Comparison of ENCODE assay signal across 8 cellular contexts in genomic region chr7:91940171-91940570, GRCh38. TPM values are rescaled to one million over a fixed set of nuclear protein-coding genes. Genes with fewer than 3 reads are reported as not detected.
DNase-seq lines count a peak whose midpoint lies in the region; ATAC-seq and TF ChIP-seq lines count a peak whose summit lies in the region.

No MANE protein-coding gene starts in this region.

- peak overlapping the region; percentile 95 for H3K4me3 ChIP-seq in GM23338
- peak overlapping the region; percentile 88 for H3K4me3 ChIP-seq in NB4 (ENCODE audit: low read depth, low read length)

- peak overlapping the region; percentile 69 for H3K27ac Mint-ChIP-seq in GM23338
- H3K27ac Mint-ChIP-seq in type B pancreatic cell, result peak overlapping the region; percentile 96

- H2AFZ ChIP-seq in GM23338, result peak overlapping the region; percentile 97

- H3K4me3 Mint-ChIP-seq in GM23338 (peak overlapping the region; percentile 93), type B pancreatic cell (peak overlapping the region; percentile 98)

- H3F3A ChIP-seq in GM23338 (replicated peaks; ENCODE audit: low read depth), result no peaks in the 10 kb centered on the region

- peaks cover 40% of the 10 kb centered on the region for H3K79me2 ChIP-seq in GM23338 (replicated peaks; ENCODE audit: insufficient read depth)

- no peak for TF ChIP-seq POLR2A in NB4 (IDR thresholded peaks at IDR 0.05; ENCODE audit: extremely low read depth, insufficient read length)

- ATAC-seq in GM23338, result peak; percentile 46
- peak; percentile 10 for ATAC-seq in esophagus mucosa

- H3K27me3 ChIP-seq in GM23338 (ENCODE audit: insufficient read depth), result peaks cover 32% of the 10 kb centered on the region

- H3K36me3 ChIP-seq in GM23338 (ENCODE audit: insufficient read depth), result no peaks in the 10 kb centered on the region

- 0 out of 2 replicates have a peak overlapping the region, but pooled peaks have one; percentile 96 for H3K27ac ChIP-seq in GM23338 (ENCODE audit: low read depth)

- peaks cover 9% of the 10 kb centered on the region for H3K27me3 Mint-ChIP-seq in GM23338 (ENCODE audit: insufficient read depth, low read depth, poor library complexity)
- no peaks in the 10 kb centered on the region for H3K27me3 Mint-ChIP-seq in type B pancreatic cell

- H3K4me1 ChIP-seq in GM23338 (ENCODE audit: insufficient read depth), result peaks cover 11% of the 10 kb centered on the region; the same call in 1 of the 2 replicates

- H4K20me1 ChIP-seq in GM23338 (replicated peaks; ENCODE audit: insufficient read depth), result peaks cover 18% of the 10 kb centered on the region

- H3K4me1 Mint-ChIP-seq in GM23338 (peaks cover 17% of the 10 kb centered on the region), type B pancreatic cell (ENCODE audit: unreplicated experiment) (peaks cover 16% of the 10 kb centered on the region)

- no peak for TF ChIP-seq CTCF in GM23338 (conservative IDR thresholded peaks at IDR 0.05; ENCODE audit: low read depth in 2 of 2)
- no peak for TF ChIP-seq CTCF in NB4 (IDR thresholded peaks at IDR 0.05; ENCODE audit: low read depth, low read length)
- TF ChIP-seq CTCF in type B pancreatic cell (conservative IDR thresholded peaks at IDR 0.05), result no peak

- no peaks in the 10 kb centered on the region; the same call in 2 of the 3 replicates for H3K36me3 Mint-ChIP-seq in GM23338 (ENCODE audit: low read depth)
- H3K36me3 Mint-ChIP-seq in type B pancreatic cell, result no peaks in the 10 kb centered on the region

- H3K9me3 Mint-ChIP-seq in GM23338, result no peaks in the 10 kb centered on the region; the same call in 2 of the 3 replicates
- no peaks in the 10 kb centered on the region for H3K9me3 Mint-ChIP-seq in type B pancreatic cell

- DNase-seq in ELR (ENCODE audit: low read depth) (peak; percentile 46), GM23338 (ENCODE audit: low spot score) (peak; percentile 70), NB4 (ENCODE audit: low read depth) (peak; percentile 77), myocyte (ENCODE audit: low read depth) (peak; percentile 62), type B pancreatic cell (ENCODE audit: extremely low spot score, unreplicated experiment) (no peak), NCI-H446 treated with DMSO at 0.1 percent for 48 hours (lab: John Stamatoyannopoulos, UW) (no peak)
- peak; percentile 6 to 15 for DNase-seq in activated CD4-positive, alpha-beta T cell treated with anti-CD3 and anti-CD28 coated beads, Interleukin-2, amount 50 U/mL, for 24 hours (ENCODE audit: low read depth in 1 of 2, low spot score in 1 of 2)

- H3K9me2 ChIP-seq in GM23338 (ENCODE audit: insufficient read depth), result no peaks in the 10 kb centered on the region

- H3K4me2 ChIP-seq in GM23338, result peak overlapping the region; percentile 95

TF ChIP-seq in GM23338, 12 proteins besides CTCF, POLR2A, EP300 and RAD21:
- TF ChIP-seq JUNB (IDR thresholded peaks at IDR 0.05; ENCODE audit: unreplicated experiment), result no peak
- TF ChIP-seq, protein P1, sequence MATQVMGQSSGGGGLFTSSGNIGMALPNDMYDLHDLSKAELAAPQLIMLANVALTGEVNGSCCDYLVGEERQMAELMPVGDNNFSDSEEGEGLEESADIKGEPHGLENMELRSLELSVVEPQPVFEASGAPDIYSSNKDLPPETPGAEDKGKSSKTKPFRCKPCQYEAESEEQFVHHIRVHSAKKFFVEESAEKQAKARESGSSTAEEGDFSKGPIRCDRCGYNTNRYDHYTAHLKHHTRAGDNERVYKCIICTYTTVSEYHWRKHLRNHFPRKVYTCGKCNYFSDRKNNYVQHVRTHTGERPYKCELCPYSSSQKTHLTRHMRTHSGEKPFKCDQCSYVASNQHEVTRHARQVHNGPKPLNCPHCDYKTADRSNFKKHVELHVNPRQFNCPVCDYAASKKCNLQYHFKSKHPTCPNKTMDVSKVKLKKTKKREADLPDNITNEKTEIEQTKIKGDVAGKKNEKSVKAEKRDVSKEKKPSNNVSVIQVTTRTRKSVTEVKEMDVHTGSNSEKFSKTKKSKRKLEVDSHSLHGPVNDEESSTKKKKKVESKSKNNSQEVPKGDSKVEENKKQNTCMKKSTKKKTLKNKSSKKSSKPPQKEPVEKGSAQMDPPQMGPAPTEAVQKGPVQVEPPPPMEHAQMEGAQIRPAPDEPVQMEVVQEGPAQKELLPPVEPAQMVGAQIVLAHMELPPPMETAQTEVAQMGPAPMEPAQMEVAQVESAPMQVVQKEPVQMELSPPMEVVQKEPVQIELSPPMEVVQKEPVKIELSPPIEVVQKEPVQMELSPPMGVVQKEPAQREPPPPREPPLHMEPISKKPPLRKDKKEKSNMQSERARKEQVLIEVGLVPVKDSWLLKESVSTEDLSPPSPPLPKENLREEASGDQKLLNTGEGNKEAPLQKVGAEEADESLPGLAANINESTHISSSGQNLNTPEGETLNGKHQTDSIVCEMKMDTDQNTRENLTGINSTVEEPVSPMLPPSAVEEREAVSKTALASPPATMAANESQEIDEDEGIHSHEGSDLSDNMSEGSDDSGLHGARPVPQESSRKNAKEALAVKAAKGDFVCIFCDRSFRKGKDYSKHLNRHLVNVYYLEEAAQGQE (IDR thresholded peaks at IDR 0.05; ENCODE audit: unreplicated experiment), result no peak
- no peak for TF ChIP-seq STAT1 (IDR thresholded peaks at IDR 0.05; ENCODE audit: unreplicated experiment)
- TF ChIP-seq, protein P2, sequence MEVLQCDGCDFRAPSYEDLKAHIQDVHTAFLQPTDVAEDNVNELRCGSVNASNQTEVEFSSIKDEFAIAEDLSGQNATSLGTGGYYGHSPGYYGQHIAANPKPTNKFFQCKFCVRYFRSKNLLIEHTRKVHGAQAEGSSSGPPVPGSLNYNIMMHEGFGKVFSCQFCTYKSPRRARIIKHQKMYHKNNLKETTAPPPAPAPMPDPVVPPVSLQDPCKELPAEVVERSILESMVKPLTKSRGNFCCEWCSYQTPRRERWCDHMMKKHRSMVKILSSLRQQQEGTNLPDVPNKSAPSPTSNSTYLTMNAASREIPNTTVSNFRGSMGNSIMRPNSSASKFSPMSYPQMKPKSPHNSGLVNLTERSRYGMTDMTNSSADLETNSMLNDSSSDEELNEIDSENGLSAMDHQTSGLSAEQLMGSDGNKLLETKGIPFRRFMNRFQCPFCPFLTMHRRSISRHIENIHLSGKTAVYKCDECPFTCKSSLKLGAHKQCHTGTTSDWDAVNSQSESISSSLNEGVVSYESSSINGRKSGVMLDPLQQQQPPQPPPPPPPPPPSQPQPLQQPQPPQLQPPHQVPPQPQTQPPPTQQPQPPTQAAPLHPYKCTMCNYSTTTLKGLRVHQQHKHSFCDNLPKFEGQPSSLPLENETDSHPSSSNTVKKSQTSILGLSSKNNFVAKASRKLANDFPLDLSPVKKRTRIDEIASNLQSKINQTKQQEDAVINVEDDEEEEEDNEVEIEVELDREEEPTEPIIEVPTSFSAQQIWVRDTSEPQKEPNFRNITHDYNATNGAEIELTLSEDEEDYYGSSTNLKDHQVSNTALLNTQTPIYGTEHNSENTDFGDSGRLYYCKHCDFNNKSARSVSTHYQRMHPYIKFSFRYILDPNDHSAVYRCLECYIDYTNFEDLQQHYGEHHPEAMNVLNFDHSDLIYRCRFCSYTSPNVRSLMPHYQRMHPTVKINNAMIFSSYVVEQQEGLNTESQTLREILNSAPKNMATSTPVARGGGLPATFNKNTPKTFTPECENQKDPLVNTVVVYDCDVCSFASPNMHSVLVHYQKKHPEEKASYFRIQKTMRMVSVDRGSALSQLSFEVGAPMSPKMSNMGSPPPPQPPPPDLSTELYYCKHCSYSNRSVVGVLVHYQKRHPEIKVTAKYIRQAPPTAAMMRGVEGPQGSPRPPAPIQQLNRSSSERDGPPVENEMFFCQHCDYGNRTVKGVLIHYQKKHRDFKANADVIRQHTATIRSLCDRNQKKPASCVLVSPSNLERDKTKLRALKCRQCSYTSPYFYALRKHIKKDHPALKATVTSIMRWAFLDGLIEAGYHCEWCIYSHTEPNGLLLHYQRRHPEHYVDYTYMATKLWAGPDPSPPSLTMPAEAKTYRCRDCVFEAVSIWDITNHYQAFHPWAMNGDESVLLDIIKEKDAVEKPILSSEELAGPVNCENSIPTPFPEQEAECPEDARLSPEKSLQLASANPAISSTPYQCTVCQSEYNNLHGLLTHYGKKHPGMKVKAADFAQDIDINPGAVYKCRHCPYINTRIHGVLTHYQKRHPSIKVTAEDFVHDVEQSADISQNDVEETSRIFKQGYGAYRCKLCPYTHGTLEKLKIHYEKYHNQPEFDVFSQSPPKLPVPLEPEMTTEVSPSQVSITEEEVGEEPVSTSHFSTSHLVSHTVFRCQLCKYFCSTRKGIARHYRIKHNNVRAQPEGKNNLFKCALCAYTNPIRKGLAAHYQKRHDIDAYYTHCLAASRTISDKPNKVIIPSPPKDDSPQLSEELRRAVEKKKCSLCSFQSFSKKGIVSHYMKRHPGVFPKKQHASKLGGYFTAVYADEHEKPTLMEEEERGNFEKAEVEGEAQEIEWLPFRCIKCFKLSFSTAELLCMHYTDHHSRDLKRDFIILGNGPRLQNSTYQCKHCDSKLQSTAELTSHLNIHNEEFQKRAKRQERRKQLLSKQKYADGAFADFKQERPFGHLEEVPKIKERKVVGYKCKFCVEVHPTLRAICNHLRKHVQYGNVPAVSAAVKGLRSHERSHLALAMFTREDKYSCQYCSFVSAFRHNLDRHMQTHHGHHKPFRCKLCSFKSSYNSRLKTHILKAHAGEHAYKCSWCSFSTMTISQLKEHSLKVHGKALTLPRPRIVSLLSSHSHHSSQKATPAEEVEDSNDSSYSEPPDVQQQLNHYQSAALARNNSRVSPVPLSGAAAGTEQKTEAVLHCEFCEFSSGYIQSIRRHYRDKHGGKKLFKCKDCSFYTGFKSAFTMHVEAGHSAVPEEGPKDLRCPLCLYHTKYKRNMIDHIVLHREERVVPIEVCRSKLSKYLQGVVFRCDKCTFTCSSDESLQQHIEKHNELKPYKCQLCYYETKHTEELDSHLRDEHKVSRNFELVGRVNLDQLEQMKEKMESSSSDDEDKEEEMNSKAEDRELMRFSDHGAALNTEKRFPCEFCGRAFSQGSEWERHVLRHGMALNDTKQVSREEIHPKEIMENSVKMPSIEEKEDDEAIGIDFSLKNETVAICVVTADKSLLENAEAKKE (CRISPR knock-in tag; IDR thresholded peaks at IDR 0.05), result no peak
- TF ChIP-seq ZNF331 (CRISPR knock-in tag; IDR thresholded peaks at IDR 0.05; ENCODE audit: low read depth), result no peak
- TF ChIP-seq CREB1 (CRISPR knock-in tag; IDR thresholded peaks at IDR 0.05; ENCODE audit: low read depth), result no peak

RNA-seq across cellular contexts. Expression of gene AKAP9, which starts 0.5 kb away (rescaled TPM):
- 29.4 and 33.5 TPM in 2 replicates for total RNA-seq in GM23338 (2014; rRNA removed; shearing (Covaris generic))
- polyA plus RNA-seq in GM23338 (2016; fragmentation: Nextera tagmentation; extraction: Ambion mirVana), result 51.9 and 67.4 TPM in 2 replicates
- total RNA-seq in esophagus mucosa (42.3 TPM), myocyte (172 and 182 TPM in 2 replicates), type B pancreatic cell (ENCODE audit: low replicate concordance) (63.1 and 84.6 TPM in 2 replicates)
- polyA plus RNA-seq in myocyte (2012), result 14.7 TPM

RNA-seq across cellular contexts. Expression of gene MTERF1, which starts 59.7 kb away (rescaled TPM):
- 13.5 and 19.7 TPM in 2 replicates for total RNA-seq in GM23338 (2014; rRNA removed; shearing (Covaris generic))
- polyA plus RNA-seq in GM23338 (2016; fragmentation: Nextera tagmentation; extraction: Ambion mirVana), result 11.2 and 14.5 TPM in 2 replicates
- total RNA-seq in esophagus mucosa, result 5.9 TPM
- total RNA-seq in myocyte, result 10.2 and 13.2 TPM in 2 replicates
- polyA plus RNA-seq in myocyte (2012), result 4.4 TPM
- total RNA-seq in type B pancreatic cell (ENCODE audit: low replicate concordance), result 13.1 and 18.3 TPM in 2 replicates

Comparison
In these comparisons a context has a peak if more than half of its experiments do, and no peak if none do; other contexts are left out.
1. DNase-seq: peak in ELR (single experiment), GM23338 (single experiment), NB4 (single experiment), activated CD4-positive, alpha-beta T cell treated with anti-CD3 and anti-CD28 coated beads, Interleukin-2, amount 50 U/mL, for 24 hours (2 of 2) and myocyte (single experiment); none in type B pancreatic cell (single experiment) and NCI-H446 treated with DMSO at 0.1 percent for 48 hours (single experiment).